In genomic region chr11:122093731-122094130, GRCh38 we compare ENCODE assay signal across 18 cellular contexts. TPM values are rescaled to one million over a fixed set of nuclear protein-coding genes. Genes with fewer than 3 reads are reported as not detected.
DNase-seq lines count a peak whose midpoint lies in the region; ATAC-seq and TF ChIP-seq lines count a peak whose summit lies in the region.
"Had no signal": no experiment of that assay in that cellular context is flagged by ENCODE, and none has a peak within 500 bp of the region (broad histone marks: within the 10 kb centered on the region; RNA-seq: fewer than 3 reads in every experiment).

No MANE protein-coding gene starts in this region.

- no peaks in the 10 kb centered on the region for H3K27me3 ChIP-seq in BJ (ENCODE audit: control insufficient read depth, insufficient read depth, low read length)
- peaks cover 0 to 14% (median 0%) of the 10 kb centered on the region in 4 donors for H3K27me3 ChIP-seq in esophagus squamous epithelium
- no peaks in the 10 kb centered on the region for H3K27me3 ChIP-seq in rectal smooth muscle tissue (ENCODE audit: control insufficient read depth, insufficient read depth, low read length)
- H3K27me3 ChIP-seq in naive thymus-derived CD4-positive, alpha-beta T cell (ENCODE audit: control insufficient read depth in 2 of 2, insufficient read depth in 2 of 2, low read length in 2 of 2) = peaks cover 0 to 6% of the 10 kb centered on the region in 2 donors
- no peaks in the 10 kb centered on the region for H3K27me3 ChIP-seq in WERI-Rb-1 (ENCODE audit: insufficient read depth, low read depth, severe bottlenecking)

- H3K36me3 Mint-ChIP-seq in naive thymus-derived CD4-positive, alpha-beta T cell = no peaks in the 10 kb centered on the region
- no peaks in the 10 kb centered on the region for H3K36me3 Mint-ChIP-seq in Calu3 (ENCODE audit: insufficient read depth, unreplicated experiment)
- H3K36me3 Mint-ChIP-seq: IgD-negative memory B cell had no signal

- no peak for TF ChIP-seq POLR2A in esophagus squamous epithelium (IDR thresholded peaks at IDR 0.05)

- no peak for TF ChIP-seq CTCF in BJ (IDR thresholded peaks at IDR 0.05; ENCODE audit: insufficient read depth, low read depth, low read length)
- no peak for TF ChIP-seq CTCF in esophagus squamous epithelium (IDR thresholded peaks at IDR 0.05)
- no peak for TF ChIP-seq CTCF in Calu3 (IDR thresholded peaks at IDR 0.05; ENCODE audit: unreplicated experiment)
- TF ChIP-seq CTCF in WERI-Rb-1 (IDR thresholded peaks at IDR 0.05; ENCODE audit: low read depth, low read length) = no peak

- H3K9me3 ChIP-seq in esophagus squamous epithelium (no peaks in the 10 kb centered on the region), WERI-Rb-1 (ENCODE audit: severe bottlenecking) (no peaks in the 10 kb centered on the region)
- H3K9me3 ChIP-seq in naive thymus-derived CD4-positive, alpha-beta T cell (ENCODE audit: control insufficient read depth in 2 of 3, low read length in 3 of 3) = no peaks in the 10 kb centered on the region

- peaks cover 0 to 6% (median 0%) of the 10 kb centered on the region in 3 donors for H3K4me1 ChIP-seq in esophagus squamous epithelium
- peaks cover 12% of the 10 kb centered on the region for H3K4me1 ChIP-seq in rectal smooth muscle tissue (ENCODE audit: control insufficient read depth, insufficient read depth, low read length)
- H3K4me1 ChIP-seq in naive thymus-derived CD4-positive, alpha-beta T cell (ENCODE audit: control insufficient read depth in 2 of 2, insufficient read depth in 2 of 2, low read length in 2 of 2) = no peaks in the 10 kb centered on the region

- H3K27ac ChIP-seq in esophagus squamous epithelium = peak overlapping the region in 3 of 4 donors; percentile 23 to 71 (median 31)
- peak overlapping the region; percentile 44 for H3K27ac ChIP-seq in rectal smooth muscle tissue (ENCODE audit: low read depth, low read length)
- no peak overlapping the region for H3K27ac ChIP-seq in naive thymus-derived CD4-positive, alpha-beta T cell (ENCODE audit: low read depth, low read length)
- no peak overlapping the region for H3K27ac ChIP-seq in WERI-Rb-1

- BruUV-seq in Calu3 (replicated peaks; lab: Mats Ljungman, UMichigan) = no TSS peak

- peak overlapping the region; percentile 10; the same call in 1 of the 2 replicates for H3K4me3 ChIP-seq in BJ (ENCODE audit: low read depth, low read length)
- no peak overlapping the region for H3K4me3 ChIP-seq in esophagus squamous epithelium
- H3K4me3 ChIP-seq in rectal smooth muscle tissue (ENCODE audit: low read length) = no peak overlapping the region
- H3K4me3 ChIP-seq in naive thymus-derived CD4-positive, alpha-beta T cell (ENCODE audit: low read length) = no peak overlapping the region
- no peak overlapping the region for H3K4me3 ChIP-seq in WERI-Rb-1 (ENCODE audit: low read depth, low read length)

- peaks cover 17 to 59% (median 49%) of the 10 kb centered on the region in 5 donors for H3K27me3 Mint-ChIP-seq in naive thymus-derived CD4-positive, alpha-beta T cell
- H3K27me3 Mint-ChIP-seq in Calu3 (ENCODE audit: unreplicated experiment) = peaks cover 60% of the 10 kb centered on the region

- POLR2A ChIA-PET in BJ (lab: Charles Lee) = interaction anchor here (0.6 kb wide), 1 partner anchor 321 kb away, joined by 3 read pairs; no protein-coding TSS in a partner anchor
- POLR2A ChIA-PET in naive thymus-derived CD4-positive, alpha-beta T cell (lab: Charles Lee) = no interaction called here

- no peak overlapping the region for H3K27ac Mint-ChIP-seq in naive thymus-derived CD4-positive, alpha-beta T cell
- no peak overlapping the region for H3K27ac Mint-ChIP-seq in Calu3 (ENCODE audit: unreplicated experiment)
- H3K27ac Mint-ChIP-seq: activated T-helper 2 cell treated with anti-CD3 and anti-CD28 coated beads, Interferon-gamma antibody, Interleukin-2, Interleukin-4, amounts not matched to agents 10 μg/mL and 5 μg/mL and 100 μg/mL, durations not matched to agents 14 hours and 24 hours and 36 hours; endodermal cell; IgD-negative memory B cell; progenitor cell of endocrine pancreas had no signal

- intact Hi-C loops in esophagus squamous epithelium (cut with DNase I) (no loop called here), Calu3 (cut with micrococcal nuclease; ENCODE audit: unreplicated experiment) (no loop called here)
- intact Hi-C loops in naive thymus-derived CD4-positive, alpha-beta T cell (cut with micrococcal nuclease) = no loop called here

- CTCF ChIA-PET in BJ (lab: Yijun Ruan, JAX) = interaction anchor here (0.6 to 1.5 kb wide), 3 partner anchors 109 to 476 kb away, joined by 3 to 9 read pairs (median 3); no protein-coding TSS in a partner anchor
- CTCF ChIA-PET in naive thymus-derived CD4-positive, alpha-beta T cell (lab: Charles Lee) = no interaction called here
- CTCF ChIA-PET in Calu3 (lab: Charles Lee) = no interaction called here

- WGBS in esophagus squamous epithelium, 2 donors = 66 to 81% methylated on average over 3 to 4 of the region's 4 CpGs

- DNase-seq in BJ (ENCODE audit: low read depth) = no peak
- DNase-seq in amniotic epithelial cell (ENCODE audit: low read depth) = peak; percentile 65
- DNase-seq in esophagus squamous epithelium (lab: John Stamatoyannopoulos, UW) = no peak
- DNase-seq in naive thymus-derived CD4-positive, alpha-beta T cell = no peak
- DNase-seq in Calu3 = no peak
- no peak for DNase-seq in NCI-H82 (lab: John Stamatoyannopoulos, UW)
- no peak for DNase-seq in WERI-Rb-1
- DNase-seq: activated CD8-positive, alpha-beta memory T cell treated with anti-CD3 and anti-CD28 coated beads for 24 hours; COR-L47; endodermal cell; left colon; NCI-H1092; NCI-H2227 treated with DMSO at 0.1 percent for 48 hours; stimulated activated CD4-positive, alpha-beta T cell treated with anti-CD3 and anti-CD28 coated beads, Interleukin-4, amount 100 ng/mL, for 24 hours had no signal

- H3K4me3 Mint-ChIP-seq in naive thymus-derived CD4-positive, alpha-beta T cell = no peak overlapping the region
- no peak overlapping the region for H3K4me3 Mint-ChIP-seq in Calu3 (ENCODE audit: low read depth, unreplicated experiment)
- H3K4me3 Mint-ChIP-seq: endodermal cell, IgD-negative memory B cell had no signal

- ATAC-seq in naive thymus-derived CD4-positive, alpha-beta T cell = no peak
- ATAC-seq: left colon had no signal

- H3K9ac ChIP-seq in rectal smooth muscle tissue (ENCODE audit: low read length) = no peak overlapping the region

- peaks cover 5% of the 10 kb centered on the region for H3K36me3 ChIP-seq in BJ (ENCODE audit: control insufficient read depth, insufficient read depth, low read length)
- H3K36me3 ChIP-seq in esophagus squamous epithelium = no peaks in the 10 kb centered on the region
- no peaks in the 10 kb centered on the region for H3K36me3 ChIP-seq in rectal smooth muscle tissue (ENCODE audit: control insufficient read depth, insufficient read depth, low read length)
- H3K36me3 ChIP-seq in naive thymus-derived CD4-positive, alpha-beta T cell (ENCODE audit: control insufficient read depth in 2 of 3, insufficient read depth in 3 of 3, low read length in 3 of 3) = no peaks in the 10 kb centered on the region
- H3K36me3 ChIP-seq in WERI-Rb-1 = no peaks in the 10 kb centered on the region

- peaks cover 0 to 7% (median 0%) of the 10 kb centered on the region in 11 donors for H3K9me3 Mint-ChIP-seq in naive thymus-derived CD4-positive, alpha-beta T cell
- H3K9me3 Mint-ChIP-seq in Calu3 (ENCODE audit: low read depth, unreplicated experiment) = no peaks in the 10 kb centered on the region
- H3K9me3 Mint-ChIP-seq: activated T-helper 2 cell treated with anti-CD3 and anti-CD28 coated beads, Interferon-gamma antibody, Interleukin-2, Interleukin-4, amounts not matched to agents 10 μg/mL and 5 μg/mL and 100 μg/mL, durations not matched to agents 14 hours and 24 hours and 36 hours; endodermal cell; IgD-negative memory B cell had no signal

- H3K4me1 Mint-ChIP-seq in naive thymus-derived CD4-positive, alpha-beta T cell = no peaks in the 10 kb centered on the region
- no peaks in the 10 kb centered on the region for H3K4me1 Mint-ChIP-seq in Calu3 (ENCODE audit: low read depth, unreplicated experiment)
- H3K4me1 Mint-ChIP-seq: IgD-negative memory B cell had no signal

RNA-seq across cellular contexts. Expression of gene BLID, which starts 22.3 kb away (rescaled TPM):
- polyA plus RNA-seq in BJ (2011; rRNA removed) = 0.16 and 0.37 TPM in 2 replicates
- 10.3 and 14.2 TPM in 2 replicates for polyA minus RNA-seq in BJ (2011; rRNA and poly(A)+ RNA removed)
- total RNA-seq in esophagus squamous epithelium (not detected), Calu3 (2022) (not detected in 2 replicates)
- not detected for total RNA-seq in naive thymus-derived CD4-positive, alpha-beta T cell
- polyA plus RNA-seq in naive thymus-derived CD4-positive, alpha-beta T cell = not detected
- total RNA-seq: activated T-helper 2 cell treated with anti-CD3 and anti-CD28 coated beads, Interferon-gamma antibody, Interleukin-2, Interleukin-4, amounts not matched to agents 10 μg/mL and 5 μg/mL and 100 μg/mL, durations not matched to agents 14 hours and 24 hours and 36 hours; endodermal cell; left colon; progenitor cell of endocrine pancreas had no signal
- polyA plus RNA-seq: IgD-negative memory B cell had no signal

Comparison
In these comparisons a context has a peak if more than half of its experiments do, and no peak if none do; other contexts are left out.
1. H3K27ac ChIP-seq: peak in esophagus squamous epithelium (3 of 4) and rectal smooth muscle tissue (single experiment); none in naive thymus-derived CD4-positive, alpha-beta T cell (single experiment) and WERI-Rb-1 (single experiment).